In the genomic region with DNA sequence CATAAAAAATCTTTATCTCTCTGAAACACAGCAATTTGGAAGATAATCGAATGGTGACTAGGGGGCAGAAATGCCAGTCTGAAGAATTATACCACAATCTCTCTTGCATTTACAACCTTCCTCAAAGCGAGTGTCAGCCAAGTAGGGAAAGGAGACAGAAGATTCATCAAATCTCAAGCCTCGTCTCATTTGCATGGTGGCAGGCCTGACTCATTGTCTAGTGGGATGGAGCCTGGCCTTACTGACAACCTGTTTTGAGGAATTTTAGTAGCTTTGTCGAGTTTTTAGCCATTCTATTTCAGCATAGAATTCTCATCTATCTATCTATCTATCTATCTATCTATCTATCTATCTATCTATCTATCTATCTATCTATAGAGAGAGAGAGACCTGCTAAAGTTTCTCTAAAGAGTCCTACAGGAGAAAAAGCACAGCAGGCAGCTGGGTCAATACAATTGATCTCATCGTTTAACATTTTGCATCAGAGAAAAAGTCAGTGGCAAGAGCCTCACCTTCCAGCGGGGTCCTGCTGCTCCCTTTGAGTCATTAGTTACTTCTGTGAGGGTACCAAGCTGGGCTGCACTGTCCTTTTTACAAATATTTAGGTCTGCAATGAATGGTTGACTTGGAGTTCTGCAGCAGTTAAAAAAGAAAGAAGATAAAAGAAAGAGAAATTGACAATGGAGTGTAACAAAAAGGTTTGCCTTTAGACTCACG, we compare ENCODE assay signal across 24 cellular contexts.
"Had no signal": no experiment of that assay in that cellular context is flagged by ENCODE, and none has a peak within 500 bp of the region (broad histone marks: within the 10 kb centered on the region; RNA-seq: fewer than 3 reads in every experiment).

No MANE protein-coding gene starts in this region.

- H3K27ac Mint-ChIP-seq: activated CD4-positive, alpha-beta T cell treated with anti-CD3 and anti-CD28 coated beads, Interleukin-2, amount 10 ng/mL, durations not matched to agents 24 days and 14 days; activated naive CD4-positive, alpha-beta T cell treated with anti-CD3 and anti-CD28 coated beads, Interleukin-2, amount 50 U/mL, for 72 hours; activated naive CD8-positive, alpha-beta T cell treated with anti-CD3 and anti-CD28 coated beads, Interleukin-2, amount 50 U/mL, for 24 hours; T-helper 1 cell treated with Interleukin-12 subunit alpha and Interleukin-12 subunit beta and Interleukin-4 antibody, amounts not matched to agents 30 μg/mL and 1 μg/mL, for 36 hours had no signal

- DNase-seq: activated CD4-positive, alpha-beta T cell treated with anti-CD3 and anti-CD28 coated beads, Interleukin-2, amount 10 ng/mL, durations not matched to agents 24 days and 14 days; activated CD4-positive, alpha-beta T cell treated with anti-CD3 and anti-CD28 coated beads, Interleukin-2, amount 50 U/mL, for 48 hours; activated CD4-positive, CD25-positive, alpha-beta regulatory T cell treated with anti-CD3 and anti-CD28 coated beads, Interleukin-2, amount 50 U/mL, for 72 hours; activated effector memory CD4-positive, alpha-beta T cell treated with anti-CD3 and anti-CD28 coated beads, Interleukin-2, amount 50 U/mL, for 16 hours; activated naive CD4-positive, alpha-beta T cell treated with Interleukin-2 at 50 U/mL for 16 hours; activated naive CD8-positive, alpha-beta T cell treated with anti-CD3 and anti-CD28 coated beads, Interleukin-2, amount 50 U/mL, for 24 hours; activated T-cell treated with anti-CD3 and anti-CD28 coated beads, Interleukin-2, amount 50 U/mL, for 4 hours; amniotic stem cell; body of pancreas; central memory CD4-positive, alpha-beta T cell; Kasumi-1; NCI-H1105 treated with DMSO at 0.1 percent for 48 hours; NCI-H1436 treated with DMSO at 0.1 percent for 48 hours; NCI-H1930; NCI-H2171; NCI-H2227 treated with DMSO at 0.1 percent for 48 hours; NCI-H446 treated with DMSO at 0.1 percent for 48 hours; NCI-H524 treated with DMSO at 0.1 percent for 48 hours; NK-92 treated with Interleukin-12 subunit alpha and Interleukin-12 subunit beta, amount 100 ng/mL, for 24 hours; PC-9; SHP77 treated with DMSO at 0.1 percent for 48 hours had no signal

- H3K4me1 Mint-ChIP-seq: activated CD4-positive, alpha-beta T cell treated with anti-CD3 and anti-CD28 coated beads, Interleukin-2, amount 10 ng/mL, durations not matched to agents 24 days and 14 days; activated naive CD8-positive, alpha-beta T cell treated with anti-CD3 and anti-CD28 coated beads, Interleukin-2, amount 50 U/mL, for 24 hours had no signal

- H3K27me3 Mint-ChIP-seq: activated CD4-positive, alpha-beta T cell treated with anti-CD3 and anti-CD28 coated beads, Interleukin-2, amount 10 ng/mL, durations not matched to agents 24 days and 14 days; activated naive CD8-positive, alpha-beta T cell treated with anti-CD3 and anti-CD28 coated beads, Interleukin-2, amount 50 U/mL, for 24 hours had no signal

- ATAC-seq: activated naive CD4-positive, alpha-beta T cell treated with anti-CD3 and anti-CD28 coated beads, Interleukin-2, amount 50 U/mL, for 72 hours; activated naive CD8-positive, alpha-beta T cell treated with anti-CD3 and anti-CD28 coated beads, Interleukin-2, amount 50 U/mL, for 24 hours; activated T-cell treated with anti-CD3 and anti-CD28 coated beads, Interleukin-2, amount 50 U/mL, for 4 hours; body of pancreas had no signal

- H3K4me3 ChIP-seq: ascending aorta, body of pancreas, PC-9 had no signal

- H3K27me3 ChIP-seq: ascending aorta, body of pancreas had no signal

- H3K4me3 Mint-ChIP-seq: activated CD4-positive, alpha-beta T cell treated with anti-CD3 and anti-CD28 coated beads, Interleukin-2, amount 10 ng/mL, durations not matched to agents 24 days and 14 days; activated naive CD8-positive, alpha-beta T cell treated with anti-CD3 and anti-CD28 coated beads, Interleukin-2, amount 50 U/mL, for 24 hours; activated T-cell treated with anti-CD3 and anti-CD28 coated beads, Interleukin-2, amount 50 U/mL, for 4 hours; T-helper 1 cell treated with Interleukin-12 subunit alpha and Interleukin-12 subunit beta and Interleukin-4 antibody, amounts not matched to agents 30 μg/mL and 1 μg/mL, for 36 hours had no signal

- H3K4me1 ChIP-seq: ascending aorta, body of pancreas had no signal

- H3K36me3 ChIP-seq: ascending aorta had no signal

- H3K27ac ChIP-seq: ascending aorta, body of pancreas, PC-9 had no signal
